In genomic region chr4:161428180-161428965, GRCh38 we compare ENCODE assay signal across 17 cellular contexts.
"Had no signal": no experiment of that assay in that cellular context is flagged by ENCODE, and none has a peak within 500 bp of the region (broad histone marks: within the 10 kb centered on the region; RNA-seq: fewer than 3 reads in every experiment).

No MANE protein-coding gene starts in this region.

- H3K9me3 ChIP-seq: mucosa of descending colon, ovary, testis had no signal

- DNase-seq: cortex of kidney; head of caudate nucleus; mucosa of descending colon; naive thymus-derived CD8-positive, alpha-beta T cell; nephron progenitor cell; occipital lobe; ovary; psoas muscle; right cardiac atrium; sigmoid colon; small intestine; stimulated activated CD4-positive, alpha-beta T cell treated with anti-CD3 and anti-CD28 coated beads, Interleukin-1b, Interleukin-23, amount 100 ng/mL, for 48 hours; stimulated activated CD4-positive, alpha-beta T cell treated with anti-CD3 and anti-CD28 coated beads, Interleukin-4, amount 100 ng/mL, for 24 hours; stimulated activated naive CD8-positive, alpha-beta T cell treated with anti-CD3 and anti-CD28 coated beads, Interleukin-15, Interleukin-2, amounts not matched to agents 100 U/mL and 50 U/mL, for 24 hours; testis; tibial artery had no signal

- H3K4me1 ChIP-seq: psoas muscle, sigmoid colon, testis, tibial artery had no signal

- H3K36me3 ChIP-seq: ovary, sigmoid colon, tibial artery had no signal

- H3K27ac ChIP-seq: ovary, psoas muscle, sigmoid colon, testis, tibial artery had no signal

- H3K4me3 ChIP-seq: lung, mucosa of descending colon, ovary, psoas muscle, sigmoid colon, testis, tibial artery had no signal

- H3K27me3 ChIP-seq: ovary, sigmoid colon, testis, tibial artery had no signal
